ENCODE assay signal across 8 cellular contexts in genomic region chrX:135484636-135485289, GRCh38. TPM values are rescaled to one million over a fixed set of nuclear protein-coding genes. Genes with fewer than 3 reads are reported as not detected.
A peak's percentile ranks its signal among the peaks of the same experiment; 100 is the strongest.
DNase-seq lines count a peak whose midpoint lies in the region; ATAC-seq, FAIRE-seq and TF ChIP-seq lines count a peak whose summit lies in the region.

No MANE protein-coding gene starts in this region.

- no peaks in the 10 kb centered on the region for H3K27me3 Mint-ChIP-seq in brain

- 4% methylated on average over 3 of the region's 3 CpGs for WGBS in HepG2 (ENCODE audit: low lambda C conversion rate)
- 14 to 41% methylated on average over 3 of the region's 3 CpGs for WGBS in lower leg skin, 2 donors
- 8 to 22% methylated on average over 3 of the region's 3 CpGs for WGBS in aorta, 2 donors

- no peak overlapping the region for H3K27ac ChIP-seq in HepG2 (ENCODE audit: extremely low read length, insufficient read depth, low read length)
- no peak overlapping the region for H3K27ac ChIP-seq in aorta (ENCODE audit: low read depth in 1 of 2, low read length in 2 of 2)

- TF ChIP-seq EP300 in HepG2 (IDR thresholded peaks at IDR 0.05; ENCODE audit: low read depth in 2 of 2, low read length in 2 of 2) (no peak), HepG2 (CRISPR knock-in tag; IDR thresholded peaks at IDR 0.05; ENCODE audit: borderline replicate concordance) (no peak)

- H3K79me2 ChIP-seq in HepG2 (ENCODE audit: insufficient read depth, low read length): no peaks in the 10 kb centered on the region

- H3K9me3 ChIP-seq in HepG2 (ENCODE audit: low read length): no peaks in the 10 kb centered on the region
- no peaks in the 10 kb centered on the region for H3K9me3 ChIP-seq in aorta (ENCODE audit: control insufficient read depth, low read length)

- H3K27ac Mint-ChIP-seq in brain: peak overlapping the region in 1 of 5 experiments; percentile 39

- H3K4me1 ChIP-seq in HepG2 (ENCODE audit: insufficient read depth, low read length) (no peaks in the 10 kb centered on the region), aorta (ENCODE audit: control insufficient read depth in 1 of 2, insufficient read depth in 2 of 2, low read length in 2 of 2) (no peaks in the 10 kb centered on the region)

- no peaks in the 10 kb centered on the region for H3K36me3 Mint-ChIP-seq in brain

- TF ChIP-seq CTCF in AG10803 (conservative IDR thresholded peaks at IDR 0.05; ENCODE audit: low read length): peak; percentile 74
- peak; percentile 74 to 77 for TF ChIP-seq CTCF in brain (conservative IDR thresholded peaks at IDR 0.05)
- TF ChIP-seq CTCF in HepG2 (CRISPR knock-in tag; IDR thresholded peaks at IDR 0.05): peak; percentile 43
- no peak for TF ChIP-seq CTCF in lower leg skin (IDR thresholded peaks at IDR 0.05)

- no TSS peak for BruUV-seq in HepG2 (replicated peaks; lab: Mats Ljungman, UMichigan)

- no peak overlapping the region for H3K4me2 ChIP-seq in HepG2 (ENCODE audit: low read depth, low read length)

- no peak overlapping the region for H3K9ac ChIP-seq in HepG2 (ENCODE audit: insufficient read depth, low read depth, low read length)

- in situ Hi-C loops in HepG2 (cut with HindIII; ENCODE audit: extremely low pct_ligation_motif_present, low pct_unique_long_range_greater_than_20kb): no loop called here

- ATAC-seq in HepG2: no peak
- ATAC-seq in aorta (ENCODE audit: low FRiP score): no peak
- ATAC-seq in HG03432 (IDR thresholded peaks at IDR 0.05; ENCODE audit: unreplicated experiment): no peak

- no peak overlapping the region for H2AFZ ChIP-seq in HepG2 (ENCODE audit: low read length)

- CTCF ChIA-PET in HepG2 (lab: Yijun Ruan, JAX; ENCODE audit: low intra/inter-chr PET ratio, low total read pairs): no interaction called here

- peaks cover 0 to 2% (median 0%) of the 10 kb centered on the region in 5 experiments for H3K9me3 Mint-ChIP-seq in brain

- no peak for TF ChIP-seq RAD21 in HepG2 (CRISPR knock-in tag; IDR thresholded peaks at IDR 0.05)

- no peaks in the 10 kb centered on the region for H3K4me1 Mint-ChIP-seq in brain

- no peak overlapping the region for H3K4me3 ChIP-seq in AG10803 (ENCODE audit: low read length)
- H3K4me3 ChIP-seq in HepG2 (replicated peaks in 1 of 3; ENCODE audit: insufficient read depth in 1 of 3, low read depth in 2 of 3, low read length in 3 of 3): no peak overlapping the region
- H3K4me3 ChIP-seq in lower leg skin (ENCODE audit: low read depth, poor library complexity, severe bottlenecking): no peak overlapping the region
- H3K4me3 ChIP-seq in aorta (ENCODE audit: low read length in 2 of 2): no peak overlapping the region

- H3K4me3 Mint-ChIP-seq in brain: no peak overlapping the region

- no peaks in the 10 kb centered on the region for H4K20me1 ChIP-seq in HepG2 (ENCODE audit: insufficient read depth, low read length)

- peak; percentile 70 for FAIRE-seq in HepG2 (lab: Jason Lieb, UNC)

- POLR2A ChIA-PET in HepG2 (lab: Yijun Ruan, JAX): no interaction called here

- H3K27me3 ChIP-seq in HepG2 (ENCODE audit: control insufficient read depth in 1 of 2, insufficient read depth in 2 of 2, low read length in 2 of 2) (no peaks in the 10 kb centered on the region), aorta (ENCODE audit: control insufficient read depth in 1 of 2, insufficient read depth in 2 of 2, low read length in 1 of 2) (no peaks in the 10 kb centered on the region)

- no peaks in the 10 kb centered on the region for H3K36me3 ChIP-seq in HepG2 (replicated peaks in 1 of 2; ENCODE audit: control insufficient read depth in 1 of 2, insufficient read depth in 2 of 2, low read length in 2 of 2)
- H3K36me3 ChIP-seq in aorta (ENCODE audit: control insufficient read depth in 1 of 2, insufficient read depth in 2 of 2, low read length in 1 of 2): no peaks in the 10 kb centered on the region

- TF ChIP-seq POLR2A in HepG2 (IDR thresholded peaks at IDR 0.05; ENCODE audit: insufficient read depth in 1 of 2, low read depth in 2 of 2, low read length in 2 of 2) (no peak), lower leg skin (IDR thresholded peaks at IDR 0.05) (no peak)

- intact Hi-C loops in HepG2 (cut with micrococcal nuclease; ENCODE audit: unreplicated experiment) (no loop called here), lower leg skin (cut with DNase I; ENCODE audit: low total_unique reads) (no loop called here), aorta (cut with DNase I) (loop anchor here in 1 of 2 donors (5.0 to 10.0 kb wide), 2 partner anchors 90 to 113 kb away; no protein-coding TSS in a partner anchor)

- DNase-seq in AG10803 (ENCODE audit: low read depth) (peak; percentile 70), GM03348 (ENCODE audit: low spot score) (peak; percentile 42), NCI-H2196 treated with DMSO at 0.1 percent for 48 hours (lab: John Stamatoyannopoulos, UW; ENCODE audit: unreplicated experiment) (peak; percentile 6), HepG2 (ENCODE audit: low spot score) (peak; percentile 2), lower leg skin (ENCODE audit: low spot score in 2 of 2) (no peak), aorta (no peak)

TF ChIP-seq in HepG2, 621 proteins besides CTCF, POLR2A, EP300 and RAD21:
- no peak for TF ChIP-seq NFE2 (CRISPR knock-in tag; IDR thresholded peaks at IDR 0.05)
- TF ChIP-seq RCOR2 (CRISPR knock-in tag; IDR thresholded peaks at IDR 0.05): no peak
- 0 out of 2 replicates have a peak, but pooled peaks have one; percentile 26 for TF ChIP-seq ZNF24 (IDR thresholded peaks at IDR 0.05)
- peak; percentile 37 for TF ChIP-seq STAG1 (CRISPR knock-in tag; IDR thresholded peaks at IDR 0.05)
- TF ChIP-seq, protein P1, sequence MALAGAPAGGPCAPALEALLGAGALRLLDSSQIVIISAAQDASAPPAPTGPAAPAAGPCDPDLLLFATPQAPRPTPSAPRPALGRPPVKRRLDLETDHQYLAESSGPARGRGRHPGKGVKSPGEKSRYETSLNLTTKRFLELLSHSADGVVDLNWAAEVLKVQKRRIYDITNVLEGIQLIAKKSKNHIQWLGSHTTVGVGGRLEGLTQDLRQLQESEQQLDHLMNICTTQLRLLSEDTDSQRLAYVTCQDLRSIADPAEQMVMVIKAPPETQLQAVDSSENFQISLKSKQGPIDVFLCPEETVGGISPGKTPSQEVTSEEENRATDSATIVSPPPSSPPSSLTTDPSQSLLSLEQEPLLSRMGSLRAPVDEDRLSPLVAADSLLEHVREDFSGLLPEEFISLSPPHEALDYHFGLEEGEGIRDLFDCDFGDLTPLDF (CRISPR knock-in tag; IDR thresholded peaks at IDR 0.05): no peak

RNA-seq across cellular contexts. Expression of gene INTS6L, which starts 35.7 kb away (rescaled TPM):
- polyA plus RNA-seq in brain (ENCODE audit: insufficient read depth, low read depth, low replicate concordance): 1.2 TPM
- not detected in 2 replicates for total RNA-seq in HepG2 (2016; rRNA removed; fragmentation: Illumina TruSeq; extraction: Trizol)
- not detected in 2 replicates for total RNA-seq in HepG2 (2016; cell fraction: cytosol; rRNA removed; fragmentation: Illumina TruSeq; extraction: Trizol; ENCODE audit: low read depth)
- total RNA-seq in HepG2 (2016; cell fraction: insoluble cytoplasmic fraction; rRNA removed; fragmentation: Illumina TruSeq; extraction: Trizol): not detected in 2 replicates
- total RNA-seq in HepG2 (2016; cell fraction: membrane; rRNA removed; fragmentation: Illumina TruSeq; extraction: Trizol): not detected in 2 replicates
- not detected in 2 replicates for total RNA-seq in HepG2 (2016; cell fraction: nucleus; rRNA removed; fragmentation: Illumina TruSeq; extraction: Trizol)
- polyA plus RNA-seq in HepG2 (2011; rRNA removed): 0.01 TPM in 1 of 2 replicates, not detected in the other
- not detected in 2 replicates for polyA plus RNA-seq in HepG2 (2011; cell fraction: cytosol; rRNA removed)
- 0.17 TPM in 1 of 2 replicates, not detected in the other for polyA plus RNA-seq in HepG2 (2011; cell fraction: nucleus; rRNA removed)
- not detected in 2 replicates for polyA plus RNA-seq in HepG2 (2012)
- not detected in 2 replicates for polyA plus RNA-seq in HepG2 (2016; cell fraction: cytosol; fragmentation: Illumina TruSeq; extraction: Trizol; ENCODE audit: low read depth)
- not detected in 2 replicates for polyA plus RNA-seq in HepG2 (2016; cell fraction: insoluble cytoplasmic fraction; fragmentation: Illumina TruSeq; extraction: Trizol; ENCODE audit: low read depth)
- polyA plus RNA-seq in HepG2 (2016; cell fraction: membrane; fragmentation: Illumina TruSeq; extraction: Trizol; ENCODE audit: low read depth): not detected in 2 replicates
- polyA plus RNA-seq in HepG2 (2016; cell fraction: nucleus; fragmentation: Illumina TruSeq; extraction: Trizol; ENCODE audit: insufficient read depth, low read depth): not detected in 2 replicates
- polyA minus RNA-seq in HepG2 (2011; rRNA and poly(A)+ RNA removed; ENCODE audit: low replicate concordance): not detected in 2 replicates
- not detected in 2 replicates for polyA minus RNA-seq in HepG2 (2011; cell fraction: cytosol; rRNA and poly(A)+ RNA removed)
- not detected in 2 replicates for polyA minus RNA-seq in HepG2 (2011; cell fraction: nucleus; rRNA and poly(A)+ RNA removed)
- 10 to 100 TPM in 1 of 4 donors, 1 to 10 TPM in 3; 7.4 to 10.8 (median 9.0) TPM for total RNA-seq in lower leg skin
- total RNA-seq in aorta: 10 to 100 TPM; 10.3 to 15.6 TPM
- 10 to 100 TPM in 1 of 2 donors, 1 to 10 TPM in 1; 1.4 to 15.2 TPM for polyA plus RNA-seq in aorta

Comparison
In these comparisons a context has a peak if more than half of its experiments do, and no peak if none do; other contexts are left out.
1. DNase-seq: peak in AG10803 (single experiment), GM03348 (single experiment), NCI-H2196 treated with DMSO at 0.1 percent for 48 hours (single experiment) and HepG2 (single experiment); none in lower leg skin (0 of 2) and aorta (0 of 2).
2. CTCF ChIP-seq: peak in AG10803 (single experiment), brain (2 of 2) and HepG2 (single experiment); none in lower leg skin (0 of 3).
3. RNA of gene INTS6L, which starts 35.7 kb away (total RNA-seq): 10.3 to 15.6 TPM in aorta and 7.4 to 10.8 TPM in lower leg skin; not detected in HepG2; every median in the first group is over 4 times any median in the second.